In genomic region chr7:105015631-105015965, GRCh38 we compare ENCODE assay signal across 8 cellular contexts. TPM values are rescaled to one million over a fixed set of nuclear protein-coding genes. Genes with fewer than 3 reads are reported as not detected.
A peak's percentile ranks its signal among the peaks of the same experiment; 100 is the strongest.
DNase-seq lines count a peak whose midpoint lies in the region; ATAC-seq and TF ChIP-seq lines count a peak whose summit lies in the region.

No MANE protein-coding gene starts in this region.

- no peak for TF ChIP-seq EP300 in SK-N-SH (IDR thresholded peaks at IDR 0.05; ENCODE audit: borderline replicate concordance in 1 of 2, low read depth in 1 of 2, low read length in 1 of 2)

- H3K4me3 Mint-ChIP-seq in activated naive CD4-positive, alpha-beta T cell treated with anti-CD3 and anti-CD28 coated beads, Interleukin-2, amount 50 U/mL, for 24 hours, result peak overlapping the region; percentile 100

- H3K36me3 ChIP-seq in SK-N-SH (replicated peaks in 1 of 2; ENCODE audit: control insufficient read depth in 1 of 2, insufficient read depth in 2 of 2, low read length in 1 of 2), result peaks cover 0 to 6% of the 10 kb centered on the region in 2 experiments
- no peaks in the 10 kb centered on the region for H3K36me3 ChIP-seq in right atrium auricular region

- 0 out of 2 replicates have a peak overlapping the region, but pooled peaks have one; percentile 11 for H2AFZ ChIP-seq in SK-N-SH (ENCODE audit: low read depth)

- H3K27me3 ChIP-seq in SK-N-SH (ENCODE audit: insufficient read depth) (no peaks in the 10 kb centered on the region), right atrium auricular region (no peaks in the 10 kb centered on the region)

- no peaks in the 10 kb centered on the region for H3K9me2 ChIP-seq in SK-N-SH

- TF ChIP-seq CTCF in SK-N-SH (IDR thresholded peaks at IDR 0.05), result no peak
- no peak for TF ChIP-seq CTCF in right atrium auricular region (IDR thresholded peaks at IDR 0.05)
- no peak for TF ChIP-seq CTCF in retinal pigment epithelial cell (conservative IDR thresholded peaks at IDR 0.05; ENCODE audit: low read depth, low read length)

- no peak for ATAC-seq in SK-N-SH treated with all-trans-retinoic acid at 6 μM for 48 hours
- no peak for ATAC-seq in GM18498 (IDR thresholded peaks at IDR 0.05; ENCODE audit: unreplicated experiment)

- H3K27ac ChIP-seq in SK-N-SH (ENCODE audit: low read depth in 2 of 2, low read length in 1 of 2) (peak overlapping the region; percentile 99 to 100), right atrium auricular region (peak overlapping the region; percentile 100)

- H3K9me3 ChIP-seq in SK-N-SH (no peaks in the 10 kb centered on the region), right atrium auricular region (no peaks in the 10 kb centered on the region)

- peak overlapping the region; percentile 99 for H3K9ac ChIP-seq in SK-N-SH

- H4K20me1 ChIP-seq in SK-N-SH (ENCODE audit: insufficient read depth), result peaks cover 48% of the 10 kb centered on the region

- peaks cover 7% of the 10 kb centered on the region for H3F3A ChIP-seq in SK-N-SH (replicated peaks; ENCODE audit: insufficient read depth)

- H3K4me1 Mint-ChIP-seq in activated naive CD4-positive, alpha-beta T cell treated with anti-CD3 and anti-CD28 coated beads, Interleukin-2, amount 50 U/mL, for 24 hours, result peaks cover 35% of the 10 kb centered on the region

- no peaks in the 10 kb centered on the region for H3K9me3 Mint-ChIP-seq in activated naive CD4-positive, alpha-beta T cell treated with anti-CD3 and anti-CD28 coated beads, Interleukin-2, amount 50 U/mL, for 24 hours

- DNase-seq in SK-N-SH (peak; percentile 66), NCI-H146 treated with DMSO at 0.1 percent for 48 hours (lab: John Stamatoyannopoulos, UW; ENCODE audit: unreplicated experiment) (peak; percentile 44), right atrium auricular region (ENCODE audit: low spot score) (no peak), retinal pigment epithelial cell (ENCODE audit: low read depth) (no peak), pons (ENCODE audit: low spot score) (no peak)

- H3K4me2 ChIP-seq in SK-N-SH, result peak overlapping the region; percentile 86

- H3K36me3 Mint-ChIP-seq in activated naive CD4-positive, alpha-beta T cell treated with anti-CD3 and anti-CD28 coated beads, Interleukin-2, amount 50 U/mL, for 24 hours, result peaks cover 6% of the 10 kb centered on the region

- 4% methylated on average over 6 of the region's 6 CpGs for WGBS in SK-N-SH (ENCODE audit: low lambda C conversion rate)

- TF ChIP-seq RAD21 in SK-N-SH (IDR thresholded peaks at IDR 0.05; ENCODE audit: low read length), result no peak

- POLR2A ChIA-PET in SK-N-SH (lab: Yijun Ruan, JAX), result interaction anchor here (5.2 kb wide), 1 partner anchor 32 kb away, joined by 68 read pairs; no protein-coding TSS in a partner anchor

- peaks cover 70% of the 10 kb centered on the region for H3K79me2 ChIP-seq in SK-N-SH (ENCODE audit: insufficient read depth)

- peak overlapping the region; percentile 100 for H3K27ac Mint-ChIP-seq in activated naive CD4-positive, alpha-beta T cell treated with anti-CD3 and anti-CD28 coated beads, Interleukin-2, amount 50 U/mL, for 24 hours

- no peaks in the 10 kb centered on the region for H3K27me3 Mint-ChIP-seq in activated naive CD4-positive, alpha-beta T cell treated with anti-CD3 and anti-CD28 coated beads, Interleukin-2, amount 50 U/mL, for 24 hours

- CTCF ChIA-PET in SK-N-SH (lab: Yijun Ruan, JAX), result interaction anchor here (1.1 to 5.8 kb wide), 5 partner anchors 9 to 94 kb away, joined by 3 to 70 read pairs (median 4); no protein-coding TSS in a partner anchor

- H3K4me3 ChIP-seq in SK-N-SH (ENCODE audit: low read depth in 2 of 2, low read length in 1 of 2) (peak overlapping the region; percentile 79 to 100), right atrium auricular region (peak overlapping the region; percentile 76 to 93), retinal pigment epithelial cell (ENCODE audit: low read length) (peak overlapping the region; percentile 97)

- H3K4me1 ChIP-seq in SK-N-SH (ENCODE audit: control insufficient read depth in 1 of 2, insufficient read depth in 2 of 2, low read depth in 1 of 2, low read length in 1 of 2), result peaks cover 13 to 38% of the 10 kb centered on the region in 2 experiments; a peak in 3 of 4 replicates
- H3K4me1 ChIP-seq in right atrium auricular region, result peaks cover 0 to 47% of the 10 kb centered on the region in 2 donors

TF ChIP-seq in SK-N-SH, 30 proteins besides CTCF, POLR2A, EP300 and RAD21:
- TF ChIP-seq TEAD4 (IDR thresholded peaks at IDR 0.05; ENCODE audit: borderline replicate concordance, insufficient read depth) (no peak), YY1 (IDR thresholded peaks at IDR 0.05; ENCODE audit: low read depth) (peak; percentile 89), MXI1 (IDR thresholded peaks at IDR 0.05; ENCODE audit: low read depth, low read length) (peak; percentile 91), FOXM1 (IDR thresholded peaks at IDR 0.05; ENCODE audit: low read depth) (no peak), SIN3A (IDR thresholded peaks at IDR 0.05; ENCODE audit: borderline replicate concordance, low read depth, low read length) (peak; percentile 78; the same call in 1 of the 2 replicates), FOXJ3 (CRISPR knock-in tag; IDR thresholded peaks at IDR 0.05) (peak; percentile 56; the same call in 1 of the 2 replicates), TAF1 (IDR thresholded peaks at IDR 0.05; ENCODE audit: borderline replicate concordance, low read depth, low read length) (peak; percentile 70), JUND (IDR thresholded peaks at IDR 0.05) (no peak), CHD2 (IDR thresholded peaks at IDR 0.05; ENCODE audit: low read length, partially characterized antibody) (peak; percentile 32)
- TF ChIP-seq, protein P1, sequence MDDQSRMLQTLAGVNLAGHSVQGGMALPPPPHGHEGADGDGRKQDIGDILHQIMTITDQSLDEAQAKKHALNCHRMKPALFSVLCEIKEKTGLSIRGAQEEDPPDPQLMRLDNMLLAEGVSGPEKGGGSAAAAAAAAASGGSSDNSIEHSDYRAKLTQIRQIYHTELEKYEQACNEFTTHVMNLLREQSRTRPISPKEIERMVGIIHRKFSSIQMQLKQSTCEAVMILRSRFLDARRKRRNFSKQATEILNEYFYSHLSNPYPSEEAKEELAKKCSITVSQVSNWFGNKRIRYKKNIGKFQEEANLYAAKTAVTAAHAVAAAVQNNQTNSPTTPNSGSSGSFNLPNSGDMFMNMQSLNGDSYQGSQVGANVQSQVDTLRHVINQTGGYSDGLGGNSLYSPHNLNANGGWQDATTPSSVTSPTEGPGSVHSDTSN (IDR thresholded peaks at IDR 0.05), result no peak

TF ChIP-seq in SK-N-SH treated with all-trans-retinoic acid at 6 μM for 48 hours, 23 proteins besides CTCF, POLR2A, EP300 and RAD21:
- TF ChIP-seq ESRRG (CRISPR knock-in tag; IDR thresholded peaks at IDR 0.05) (no peak), TCF4 (CRISPR knock-in tag; IDR thresholded peaks at IDR 0.05; ENCODE audit: borderline replicate concordance) (no peak), CSRNP3 (CRISPR knock-in tag; IDR thresholded peaks at IDR 0.05) (no peak), ZFP30 (CRISPR knock-in tag; IDR thresholded peaks at IDR 0.05) (no peak), TOX (CRISPR knock-in tag; IDR thresholded peaks at IDR 0.05; ENCODE audit: borderline replicate concordance) (no peak), ARNTL (CRISPR knock-in tag; IDR thresholded peaks at IDR 0.05; ENCODE audit: borderline replicate concordance, low read depth) (no peak), ZNF565 (CRISPR knock-in tag; conservative IDR thresholded peaks at IDR 0.05; ENCODE audit: low read depth) (no peak), PPARA (CRISPR knock-in tag; IDR thresholded peaks at IDR 0.05; ENCODE audit: borderline replicate concordance) (no peak), ZNF8 (CRISPR knock-in tag; IDR thresholded peaks at IDR 0.05) (no peak), BACH2 (CRISPR knock-in tag; IDR thresholded peaks at IDR 0.05; ENCODE audit: borderline replicate concordance) (no peak)

RNA-seq across cellular contexts. Expression of gene KMT2E, which starts 1.6 kb away (rescaled TPM):
- polyA plus RNA-seq in SK-N-SH (2012; rRNA removed), result 6.4 and 6.9 TPM in 2 replicates
- polyA plus RNA-seq in SK-N-SH (2012; cell fraction: cytosol; rRNA removed), result 9.0 and 9.1 TPM in 2 replicates
- polyA plus RNA-seq in SK-N-SH (2012; cell fraction: nucleus; rRNA removed), result 18.7 and 26.4 TPM in 2 replicates
- 10 to 100 TPM; 51.4 to 81.3 TPM for total RNA-seq in right atrium auricular region

Comparison
In these comparisons a context has a peak if more than half of its experiments do, and no peak if none do; other contexts are left out.
1. DNase-seq: peak in SK-N-SH (single experiment) and NCI-H146 treated with DMSO at 0.1 percent for 48 hours (single experiment); none in right atrium auricular region (single experiment), retinal pigment epithelial cell (single experiment) and pons (single experiment).
2. Peak in every context shown above with its lines, with median percentiles within 50 percentile points of each other: H3K4me3 ChIP-seq.